ENCODE assay signal across 8 cellular contexts in genomic region chr1:213051881-213052202, GRCh38. TPM values are rescaled to one million over a fixed set of nuclear protein-coding genes. Genes with fewer than 3 reads are reported as not detected.
DNase-seq lines count a peak whose midpoint lies in the region; ATAC-seq, FAIRE-seq and TF ChIP-seq lines count a peak whose summit lies in the region.

No MANE protein-coding gene starts in this region.

- H3K9me3 Mint-ChIP-seq in HFFc6: no peaks in the 10 kb centered on the region; the same call in 1 of the 2 replicates
- H3K9me3 Mint-ChIP-seq in MCF 10A (ENCODE audit: unreplicated experiment): peaks cover 14% of the 10 kb centered on the region

- TSS peak; percentile 73 for BruUV-seq in MCF 10A (replicated peaks; lab: Mats Ljungman, UMichigan)

- peaks cover 10% of the 10 kb centered on the region for H3K36me3 Mint-ChIP-seq in HFFc6 (ENCODE audit: low read depth)
- H3K36me3 Mint-ChIP-seq in MCF 10A (ENCODE audit: insufficient read depth, unreplicated experiment): peaks cover 13% of the 10 kb centered on the region

- no peaks in the 10 kb centered on the region for H3K36me3 ChIP-seq in muscle layer of colon (ENCODE audit: insufficient read depth, low read length)

- H3K27ac Mint-ChIP-seq in HFFc6 (peak overlapping the region; percentile 85), MCF 10A (ENCODE audit: low read depth, unreplicated experiment) (peak overlapping the region; percentile 95)

- CTCF ChIA-PET in A549 (lab: Yijun Ruan, JAX): no interaction called here
- CTCF ChIA-PET in MCF 10A (lab: Yijun Ruan, JAX): interaction anchor here (0.6 to 2.6 kb wide), 5 partner anchors 9 to 163 kb away, joined by 3 to 15 read pairs (median 5); no protein-coding TSS in a partner anchor

- no peaks in the 10 kb centered on the region; the same call in 1 of the 2 replicates for H3K27me3 Mint-ChIP-seq in HFFc6 (ENCODE audit: insufficient read depth)
- H3K27me3 Mint-ChIP-seq in MCF 10A (ENCODE audit: insufficient read depth, unreplicated experiment): no peaks in the 10 kb centered on the region

- H3K27me3 ChIP-seq in muscle layer of colon (ENCODE audit: control insufficient read depth in 1 of 2, insufficient read depth in 2 of 2, low read length in 2 of 2): no peaks in the 10 kb centered on the region

- peak overlapping the region; percentile 90 for H3K4me2 ChIP-seq in A549

- ATAC-seq in A549 (no peak), GM21825 (IDR thresholded peaks at IDR 0.05; ENCODE audit: unreplicated experiment) (no peak), GM18520 (IDR thresholded peaks at IDR 0.05; ENCODE audit: unreplicated experiment) (no peak)

- peak overlapping the region; percentile 58 for H3K9ac ChIP-seq in muscle layer of colon (ENCODE audit: low read length)

- intact Hi-C loops in MCF 10A (cut with micrococcal nuclease): loop anchor here (1.0 to 10.0 kb wide), 2 partner anchors 37 to 257 kb away; partner anchors contain the start of genes ANGEL2, NSL1 and TATDN3

- peak overlapping the region; percentile 75 to 94 for H3K27ac ChIP-seq in A549
- H3K27ac ChIP-seq in muscle layer of colon (ENCODE audit: low read depth, low read length): no peak overlapping the region

- H3K9me3 ChIP-seq in A549: no peaks in the 10 kb centered on the region
- no peaks in the 10 kb centered on the region for H3K9me3 ChIP-seq in muscle layer of colon (ENCODE audit: low read length)

- H3K4me3 ChIP-seq in A549 (peak overlapping the region; percentile 96), muscle layer of colon (ENCODE audit: low read depth in 1 of 2, low read length in 2 of 2) (peak overlapping the region; percentile 70 to 98)

- TF ChIP-seq POLR2A in A549 (IDR thresholded peaks at IDR 0.05; ENCODE audit: low read length): no peak

- FAIRE-seq in A549 (lab: Jason Lieb, UNC): no peak

- TF ChIP-seq CTCF in A549 (IDR thresholded peaks at IDR 0.05): no peak
- no peak for TF ChIP-seq CTCF in HFFc6 (IDR thresholded peaks at IDR 0.05)
- TF ChIP-seq CTCF in MCF 10A (IDR thresholded peaks at IDR 0.05; ENCODE audit: unreplicated experiment): no peak

- no peak for TF ChIP-seq EP300 in A549 (IDR thresholded peaks at IDR 0.05)

- DNase-seq in A549 (ENCODE audit: low read depth in 1 of 2, low spot score in 1 of 2) (no peak), HFFc6 (no peak), MCF 10A (ENCODE audit: unreplicated experiment) (no peak), HK-2 (ENCODE audit: unreplicated experiment) (no peak), DMS79 treated with DMSO at 0.1 percent for 48 hours (lab: John Stamatoyannopoulos, UW) (no peak)

- H3K4me3 Mint-ChIP-seq in HFFc6 (peak overlapping the region; percentile 96), MCF 10A (ENCODE audit: unreplicated experiment) (peak overlapping the region; percentile 94)

- WGBS in A549 (ENCODE audit: missing lambda C conversion rate): 46% methylated on average over 2 of the region's 2 CpGs

- POLR2A ChIA-PET in A549 (lab: Yijun Ruan, JAX) (interaction anchor here (0.8 to 1.0 kb wide), 2 partner anchors 23 to 41 kb away, joined by 3 to 4 read pairs; no protein-coding TSS in a partner anchor), MCF 10A (lab: Yijun Ruan, JAX) (interaction anchor here (0.5 to 2.6 kb wide), 6 partner anchors 9 to 444 kb away, joined by 4 to 25 read pairs (median 13); partner anchors contain the start of genes ANGEL2 and ATF3)

- peaks cover 57% of the 10 kb centered on the region for H3K4me1 Mint-ChIP-seq in HFFc6 (ENCODE audit: low read depth)
- H3K4me1 Mint-ChIP-seq in MCF 10A (ENCODE audit: insufficient read depth, unreplicated experiment): peaks cover 27% of the 10 kb centered on the region

- no peak for TF ChIP-seq RAD21 in A549 (conservative IDR thresholded peaks at IDR 0.05 in 1 of 2, IDR thresholded peaks at IDR 0.05 in 1 of 2)

- H3K4me1 ChIP-seq in A549: peaks cover 31% of the 10 kb centered on the region
- H3K4me1 ChIP-seq in muscle layer of colon (ENCODE audit: insufficient read depth, low read length): peaks cover 25% of the 10 kb centered on the region

TF ChIP-seq in A549, 52 proteins besides CTCF, POLR2A, EP300 and RAD21:
- TF ChIP-seq RNF2 (IDR thresholded peaks at IDR 0.05; ENCODE audit: borderline replicate concordance, low read depth): no peak
- no peak for TF ChIP-seq BHLHE40 (IDR thresholded peaks at IDR 0.05; ENCODE audit: low read depth, low read length)
- no peak for TF ChIP-seq EHMT2 (IDR thresholded peaks at IDR 0.05; ENCODE audit: low read depth)
- no peak for TF ChIP-seq HDAC2 (IDR thresholded peaks at IDR 0.05)
- no peak for TF ChIP-seq HOXB5 (CRISPR knock-in tag; IDR thresholded peaks at IDR 0.05)
- TF ChIP-seq RCOR1 (IDR thresholded peaks at IDR 0.05; ENCODE audit: low read depth, low read length): no peak
- TF ChIP-seq NR3C1 (IDR thresholded peaks at IDR 0.05): no peak
- no peak for TF ChIP-seq BCL3 (IDR thresholded peaks at IDR 0.05)
- no peak for TF ChIP-seq PHF8 (IDR thresholded peaks at IDR 0.05; ENCODE audit: borderline replicate concordance, low read depth)
- TF ChIP-seq HMGXB4 (CRISPR knock-in tag; IDR thresholded peaks at IDR 0.05; ENCODE audit: borderline replicate concordance): no peak
- TF ChIP-seq CBX2 (IDR thresholded peaks at IDR 0.05; ENCODE audit: borderline replicate concordance, low read depth): no peak
- TF ChIP-seq MAZ (IDR thresholded peaks at IDR 0.05; ENCODE audit: borderline replicate concordance, low read depth, low read length): no peak
- TF ChIP-seq MYC (IDR thresholded peaks at IDR 0.05; ENCODE audit: borderline replicate concordance, low read length): no peak
- no peak for TF ChIP-seq FOSL2 (IDR thresholded peaks at IDR 0.05)
- no peak for TF ChIP-seq FOSL2 (CRISPR knock-in tag; IDR thresholded peaks at IDR 0.05)
- TF ChIP-seq KDM5A (IDR thresholded peaks at IDR 0.05): no peak
- TF ChIP-seq ATOH8 (CRISPR knock-in tag; IDR thresholded peaks at IDR 0.05; ENCODE audit: low read depth): no peak
- TF ChIP-seq KDM1A (IDR thresholded peaks at IDR 0.05; ENCODE audit: low read depth): no peak
- TF ChIP-seq ZNF302 (CRISPR knock-in tag; IDR thresholded peaks at IDR 0.05): no peak
- no peak for TF ChIP-seq ZC3H11A (IDR thresholded peaks at IDR 0.05)
- TF ChIP-seq ZSCAN20 (CRISPR knock-in tag; IDR thresholded peaks at IDR 0.05): no peak

RNA-seq across cellular contexts. Expression of gene RPS6KC1, which starts 0.8 kb away (rescaled TPM):
- 21.7 and 25.4 TPM in 2 replicates for polyA plus RNA-seq in A549 (2011; rRNA removed)
- polyA plus RNA-seq in A549 (2012; cell fraction: cytosol; rRNA removed): 3.4 and 4.0 TPM in 2 replicates
- polyA plus RNA-seq in A549 (2012; cell fraction: nucleus; rRNA removed): 2.3 and 3.9 TPM in 2 replicates
- polyA plus RNA-seq in A549 (2017; fragmentation: RNase III; extraction: RNeasy Plus Mini Kit Qiagen cat#74134 plus additional on column Dnase treatment): 10.4 to 11.7 TPM (median 10.5 TPM) in 3 replicates
- 12.0 and 16.6 TPM in 2 replicates for polyA minus RNA-seq in A549 (2011; rRNA and poly(A)+ RNA removed)
- total RNA-seq in HFFc6 (2021; fragmentation: NEBNext Ultra II Directional; extraction: Animal tissue kit (Norgen Biotek cat#: 25700)): 10 to 100 TPM; 15.6 to 18.3 (median 17.3) TPM
- 24.5 and 24.9 TPM in 2 replicates for total RNA-seq in MCF 10A (2022)

RNA-seq across cellular contexts. Expression of gene ANGEL2, which starts 36.2 kb away (rescaled TPM):
- polyA plus RNA-seq in A549 (2011; rRNA removed) (38.9 and 42.3 TPM in 2 replicates), A549 (2017; fragmentation: RNase III; extraction: RNeasy Plus Mini Kit Qiagen cat#74134 plus additional on column Dnase treatment) (19.4 to 22.1 TPM (median 20.4 TPM) in 3 replicates)
- 7.7 and 8.9 TPM in 2 replicates for polyA plus RNA-seq in A549 (2012; cell fraction: cytosol; rRNA removed)
- 10.5 and 19.1 TPM in 2 replicates for polyA plus RNA-seq in A549 (2012; cell fraction: nucleus; rRNA removed)
- 23.2 and 23.8 TPM in 2 replicates for polyA minus RNA-seq in A549 (2011; rRNA and poly(A)+ RNA removed)
- 10 to 100 TPM; 21.0 to 27.2 (median 24.4) TPM for total RNA-seq in HFFc6 (2021; fragmentation: NEBNext Ultra II Directional; extraction: Animal tissue kit (Norgen Biotek cat#: 25700))
- 87.1 and 89.7 TPM in 2 replicates for total RNA-seq in MCF 10A (2022)
